In the genomic region with DNA sequence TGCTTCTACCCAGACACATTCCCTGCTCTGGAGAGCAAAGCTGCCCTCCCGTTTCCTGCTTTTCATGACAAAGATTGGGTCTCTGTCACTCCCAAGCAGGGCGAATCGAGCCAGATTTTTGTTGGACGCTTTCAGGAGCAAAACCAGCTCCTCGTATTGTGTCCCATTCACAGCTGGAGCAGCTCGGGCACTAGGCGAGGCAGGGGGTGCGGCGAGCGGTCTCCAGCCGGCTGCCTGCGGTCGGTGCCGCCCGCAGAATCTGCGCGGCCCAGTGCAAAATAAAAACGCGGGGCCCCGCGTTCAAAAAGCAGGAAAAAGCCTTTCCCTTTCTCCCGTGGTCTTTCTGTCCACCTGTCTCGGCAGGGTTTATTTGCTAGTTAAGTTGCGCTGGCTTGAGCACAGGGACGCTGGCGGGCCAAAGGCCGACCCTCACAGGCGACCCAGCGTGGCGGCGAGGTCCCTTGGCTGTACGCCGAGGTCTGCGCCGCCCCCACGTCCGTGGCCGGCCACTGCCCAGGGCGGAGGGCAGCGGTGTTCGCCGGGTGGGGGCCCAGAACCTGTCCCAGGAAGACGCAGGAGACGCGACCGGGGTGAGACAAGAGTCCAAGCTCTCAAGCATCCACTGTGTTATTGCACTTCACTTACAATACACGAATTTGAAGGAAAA, we compare ENCODE assay signal across 9 cellular contexts.
DNase-seq lines count a peak whose midpoint lies in the region; ATAC-seq and TF ChIP-seq lines count a peak whose summit lies in the region.
"Had no signal": no experiment of that assay in that cellular context is flagged by ENCODE, and none has a peak within 500 bp of the region (broad histone marks: within the 10 kb centered on the region; RNA-seq: fewer than 3 reads in every experiment).

No MANE protein-coding gene starts in this region.

- H3K4me1 ChIP-seq in PC-3 (ENCODE audit: insufficient read depth, low read length), result no peaks in the 10 kb centered on the region

- DNase-seq in AG09309 (ENCODE audit: low read depth) (no peak), PC-3 (no peak), foreskin fibroblast (peak in 1 of 2 donors; percentile 58), neural crest cell (ENCODE audit: low read depth, low spot score) (peak; percentile 15), SIG-M5 (lab: John Stamatoyannopoulos, UW) (no peak), erythroblast (lab: John Stamatoyannopoulos, UW) (no peak)
- DNase-seq: MM.1S had no signal

- no peaks in the 10 kb centered on the region for H3K36me3 Mint-ChIP-seq in neural crest cell (ENCODE audit: low read depth)

- H3K27me3 ChIP-seq in PC-3 (ENCODE audit: low read length), result peaks cover 44% of the 10 kb centered on the region

- no peaks in the 10 kb centered on the region for H4K20me1 ChIP-seq in PC-3 (ENCODE audit: low read length)

- peak overlapping the region; percentile 86 for H3K4me3 Mint-ChIP-seq in neural crest cell

- no peaks in the 10 kb centered on the region for H3K9me2 ChIP-seq in PC-3 (replicated peaks; ENCODE audit: low read length)

- no peaks in the 10 kb centered on the region for H3K9me3 Mint-ChIP-seq in neural crest cell

- H3K4me3 ChIP-seq in AG09309 (ENCODE audit: control insufficient read depth, low read depth, low read length), result peak overlapping the region; percentile 43
- peak overlapping the region; percentile 76 for H3K4me3 ChIP-seq in PC-3 (ENCODE audit: low read length)
- peak overlapping the region; percentile 51 to 52 for H3K4me3 ChIP-seq in foreskin fibroblast (ENCODE audit: low read depth in 1 of 2, low read length in 2 of 2)

- ATAC-seq in PC-3 (peak; percentile 49), GM19455 (IDR thresholded peaks at IDR 0.05; ENCODE audit: unreplicated experiment) (no peak), HG03097 (IDR thresholded peaks at IDR 0.05; ENCODE audit: low FRiP score, unreplicated experiment) (no peak)

- no peak for TF ChIP-seq POLR2A in erythroblast (IDR thresholded peaks at IDR 0.05; ENCODE audit: low read length)

- no peak overlapping the region for H3K27ac ChIP-seq in PC-3 (ENCODE audit: low read length)

- intact Hi-C loops in PC-3 (cut with micrococcal nuclease), result no loop called here

- BruUV-seq in PC-3 (replicated peaks; lab: Mats Ljungman, UMichigan), result no TSS peak

- POLR2A ChIA-PET in PC-3 (lab: Charles Lee; ENCODE audit: unreplicated experiment), result no interaction called here

- no peaks in the 10 kb centered on the region for H3F3A ChIP-seq in PC-3 (ENCODE audit: low read length, unreplicated experiment)

- H3K79me2 ChIP-seq in PC-3 (ENCODE audit: low read length), result no peaks in the 10 kb centered on the region

- peaks cover 11% of the 10 kb centered on the region for H3K4me1 Mint-ChIP-seq in neural crest cell

- peak overlapping the region; percentile 71 for H2AFZ ChIP-seq in PC-3 (ENCODE audit: low read length)

- H3K36me3 ChIP-seq in PC-3 (ENCODE audit: low read depth, low read length), result no peaks in the 10 kb centered on the region

- peak overlapping the region; percentile 95 for H3K4me2 ChIP-seq in PC-3 (ENCODE audit: low read length)

- no peaks in the 10 kb centered on the region for H3K9me3 ChIP-seq in PC-3 (ENCODE audit: low read length)

- peak overlapping the region; percentile 6 for H3K27ac Mint-ChIP-seq in neural crest cell (ENCODE audit: unreplicated experiment)

- peaks cover 39% of the 10 kb centered on the region for H3K27me3 Mint-ChIP-seq in neural crest cell (ENCODE audit: low read depth)

- no peak overlapping the region for H3K9ac ChIP-seq in PC-3 (ENCODE audit: low read length)

- TF ChIP-seq CTCF in AG09309 (IDR thresholded peaks at IDR 0.05; ENCODE audit: control insufficient read depth, insufficient read depth, low read depth, low read length, missing control alignments) (no peak), PC-3 (conservative IDR thresholded peaks at IDR 0.05; ENCODE audit: low read depth, low read length) (no peak), foreskin fibroblast (IDR thresholded peaks at IDR 0.05; ENCODE audit: low read depth, low read length) (no peak), neural crest cell (conservative IDR thresholded peaks at IDR 0.05) (no peak)

- CTCF ChIA-PET in PC-3 (lab: Charles Lee), result no interaction called here
